In the genomic region with DNA sequence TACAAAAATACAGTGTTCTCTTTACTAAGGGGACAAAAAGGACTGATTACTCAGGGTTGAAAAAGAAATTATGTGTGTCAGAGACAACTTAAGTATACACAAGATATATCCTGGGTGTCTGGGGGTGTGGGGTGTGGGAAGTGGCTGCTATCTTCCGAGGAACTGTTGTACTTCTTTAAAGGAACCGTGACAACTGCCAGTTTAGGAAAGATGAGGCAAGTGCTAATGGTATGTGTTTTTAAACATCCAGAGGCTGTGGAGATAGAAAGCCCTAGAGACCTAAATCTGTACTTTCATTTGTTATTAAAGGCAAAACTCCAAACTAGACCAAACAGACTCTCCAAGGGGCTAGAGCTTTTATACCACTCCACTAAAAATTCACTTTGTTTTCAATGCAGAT, we compare ENCODE assay signal across 19 cellular contexts.
A peak's percentile ranks its signal among the peaks of the same experiment; 100 is the strongest.
DNase-seq lines count a peak whose midpoint lies in the region; ATAC-seq and TF ChIP-seq lines count a peak whose summit lies in the region.
"Had no signal": no experiment of that assay in that cellular context is flagged by ENCODE, and none has a peak within 500 bp of the region (broad histone marks: within the 10 kb centered on the region; RNA-seq: fewer than 3 reads in every experiment).

No MANE protein-coding gene starts in this region.

- H3K18ac ChIP-seq in mesenchymal stem cell (ENCODE audit: low read depth in 1 of 2, low read length in 2 of 2): no peak overlapping the region

- H3K9me3 ChIP-seq in cardiac muscle cell (ENCODE audit: low read depth): no peaks in the 10 kb centered on the region
- H3K9me3 ChIP-seq in mesenchymal stem cell (ENCODE audit: control insufficient read depth, low read length): peaks cover 5% of the 10 kb centered on the region
- H3K9me3 ChIP-seq in vagina: no peaks in the 10 kb centered on the region
- H3K9me3 ChIP-seq: right lobe of liver, uterus had no signal

- intact Hi-C loops in cardiac septum (cut with DNase I): no loop called here
- intact Hi-C loops in vagina (cut with DNase I): no loop called here

- H4K91ac ChIP-seq in mesenchymal stem cell (ENCODE audit: low read length): no peak overlapping the region

- H3K14ac ChIP-seq in mesenchymal stem cell (ENCODE audit: low read length in 2 of 2): no peak overlapping the region

- no peaks in the 10 kb centered on the region for H3K27me3 ChIP-seq in cardiac muscle cell
- no peaks in the 10 kb centered on the region for H3K27me3 ChIP-seq in mesenchymal stem cell (ENCODE audit: control insufficient read depth in 1 of 2, insufficient read depth in 1 of 2, low read length in 2 of 2)
- H3K27me3 ChIP-seq in vagina: no peaks in the 10 kb centered on the region
- H3K27me3 ChIP-seq: breast epithelium, right lobe of liver, uterus had no signal

- no peak overlapping the region for H2BK12ac ChIP-seq in mesenchymal stem cell (ENCODE audit: low read length in 2 of 2)

- no peak for ATAC-seq in HG02610 (IDR thresholded peaks at IDR 0.05; ENCODE audit: unreplicated experiment)
- ATAC-seq: K562; right lobe of liver; stimulated activated naive CD8-positive, alpha-beta T cell treated with anti-CD3 and anti-CD28 coated beads, Interleukin-15, Interleukin-2, amounts not matched to agents 100 U/mL and 50 U/mL, for 24 hours had no signal

- H3K4me3 ChIP-seq in cardiac muscle cell (peak overlapping the region; percentile 10), choroid plexus epithelial cell (ENCODE audit: low read depth, low read length) (peak overlapping the region; percentile 6), mesenchymal stem cell (ENCODE audit: insufficient read depth in 1 of 2, low read depth in 1 of 2, low read length in 2 of 2) (peak overlapping the region in 1 of 2 experiments; percentile 8), vagina (no peak overlapping the region)
- H3K4me3 ChIP-seq: breast epithelium, K562, right lobe of liver, SK-N-MC, uterus had no signal

- H3K27ac ChIP-seq in cardiac muscle cell: peak overlapping the region; percentile 65
- H3K27ac ChIP-seq in mesenchymal stem cell (ENCODE audit: low read length, poor library complexity, severe bottlenecking): no peak overlapping the region
- H3K27ac ChIP-seq in vagina: no peak overlapping the region
- H3K27ac ChIP-seq: breast epithelium, right lobe of liver, SK-N-MC, uterus had no signal

- no peaks in the 10 kb centered on the region for H3K36me3 ChIP-seq in cardiac muscle cell
- H3K36me3 ChIP-seq in mesenchymal stem cell (ENCODE audit: control insufficient read depth in 1 of 2, insufficient read depth in 2 of 2, low read depth in 1 of 2, low read length in 2 of 2): no peaks in the 10 kb centered on the region
- no peaks in the 10 kb centered on the region for H3K36me3 ChIP-seq in vagina
- H3K36me3 ChIP-seq: breast epithelium, right lobe of liver, uterus had no signal

- no peak overlapping the region for H2AFZ ChIP-seq in mesenchymal stem cell (ENCODE audit: low read depth, low read length)

- peak; percentile 2 to 83 for DNase-seq in cardiac muscle cell (ENCODE audit: low read depth in 1 of 2, low spot score in 1 of 2)
- no peak for DNase-seq in cardiac septum (ENCODE audit: low spot score)
- DNase-seq in choroid plexus epithelial cell (ENCODE audit: low read depth): peak; percentile 88
- peak; percentile 59 for DNase-seq in mesenchymal stem cell
- DNase-seq in stimulated activated CD4-positive, alpha-beta T cell treated with anti-CD3 and anti-CD28 coated beads, Interleukin-4, amount 100 ng/mL, for 4 hours: no peak
- DNase-seq in vagina (ENCODE audit: extremely low spot score in 2 of 2): no peak
- no peak for DNase-seq in stimulated activated CD8-positive, alpha-beta memory T cell treated with anti-CD3 and anti-CD28 coated beads, Interleukin-4, amount 100 ng/mL, for 48 hours
- DNase-seq: ACHN; activated CD8-positive, alpha-beta memory T cell treated with anti-CD3 and anti-CD28 coated beads for 24 hours; activated effector memory CD4-positive, alpha-beta T cell treated with Interleukin-2 at 50 U/mL for 16 hours; COR-L47; naive B cell; right lobe of liver; stimulated activated naive CD8-positive, alpha-beta T cell treated with anti-CD3 and anti-CD28 coated beads, Interleukin-15, Interleukin-2, amounts not matched to agents 100 U/mL and 50 U/mL, for 24 hours; uterus had no signal

- no peak overlapping the region for H3K4ac ChIP-seq in mesenchymal stem cell (ENCODE audit: low read depth in 1 of 2, low read length in 2 of 2)

- 0% methylated on average over 1 of the region's 2 CpGs for WGBS in mesenchymal stem cell

- peak overlapping the region; percentile 62 for H3K9ac ChIP-seq in mesenchymal stem cell (ENCODE audit: low read length)

- no peak overlapping the region for H4K8ac ChIP-seq in mesenchymal stem cell (ENCODE audit: low read length)

- H2AK5ac ChIP-seq in mesenchymal stem cell (ENCODE audit: low read length, severe bottlenecking): no peak overlapping the region

- no peak overlapping the region for H2BK120ac ChIP-seq in mesenchymal stem cell (ENCODE audit: low read depth, low read length)

- TF ChIP-seq CTCF in cardiac muscle cell (IDR thresholded peaks at IDR 0.05; ENCODE audit: low read depth, low read length): no peak
- TF ChIP-seq CTCF in choroid plexus epithelial cell (conservative IDR thresholded peaks at IDR 0.05; ENCODE audit: low read depth, low read length): no peak
- TF ChIP-seq CTCF in vagina (IDR thresholded peaks at IDR 0.05): no peak

- no peaks in the 10 kb centered on the region for H3K79me1 ChIP-seq in mesenchymal stem cell (replicated peaks; ENCODE audit: low read length, poor library complexity, severe bottlenecking)

- no peak overlapping the region for H3K23ac ChIP-seq in mesenchymal stem cell (ENCODE audit: low read length in 2 of 2)

- TF ChIP-seq POLR2A in vagina (IDR thresholded peaks at IDR 0.05): no peak

- no peak overlapping the region for H2BK15ac ChIP-seq in mesenchymal stem cell (ENCODE audit: low read depth, poor library complexity, severe bottlenecking)

- no peak overlapping the region for H3K4me2 ChIP-seq in mesenchymal stem cell (ENCODE audit: low read length, poor library complexity, severe bottlenecking)

- H3K4me1 ChIP-seq in cardiac muscle cell (ENCODE audit: low read depth): peaks cover 20% of the 10 kb centered on the region
- no peaks in the 10 kb centered on the region for H3K4me1 ChIP-seq in mesenchymal stem cell (ENCODE audit: control insufficient read depth, insufficient read depth, low read depth, low read length)
- H3K4me1 ChIP-seq in vagina: no peaks in the 10 kb centered on the region
- H3K4me1 ChIP-seq: breast epithelium, right lobe of liver, uterus had no signal

- no peak overlapping the region for H2BK5ac ChIP-seq in mesenchymal stem cell (ENCODE audit: low read depth, low read length, poor library complexity, severe bottlenecking)

Comparison
In these comparisons a context has a peak if more than half of its experiments do, and no peak if none do; other contexts are left out.
1. DNase-seq: peak in cardiac muscle cell (2 of 2), choroid plexus epithelial cell (single experiment) and mesenchymal stem cell (single experiment); none in cardiac septum (single experiment), stimulated activated CD4-positive, alpha-beta T cell treated with anti-CD3 and anti-CD28 coated beads, Interleukin-4, amount 100 ng/mL, for 4 hours (0 of 2), vagina (0 of 2) and stimulated activated CD8-positive, alpha-beta memory T cell treated with anti-CD3 and anti-CD28 coated beads, Interleukin-4, amount 100 ng/mL, for 48 hours (single experiment).
2. H3K4me3 ChIP-seq: peak in cardiac muscle cell (single experiment) and choroid plexus epithelial cell (single experiment); none in vagina (0 of 2).